8 cellular contexts compared by ENCODE assay signal in the genomic region with DNA sequence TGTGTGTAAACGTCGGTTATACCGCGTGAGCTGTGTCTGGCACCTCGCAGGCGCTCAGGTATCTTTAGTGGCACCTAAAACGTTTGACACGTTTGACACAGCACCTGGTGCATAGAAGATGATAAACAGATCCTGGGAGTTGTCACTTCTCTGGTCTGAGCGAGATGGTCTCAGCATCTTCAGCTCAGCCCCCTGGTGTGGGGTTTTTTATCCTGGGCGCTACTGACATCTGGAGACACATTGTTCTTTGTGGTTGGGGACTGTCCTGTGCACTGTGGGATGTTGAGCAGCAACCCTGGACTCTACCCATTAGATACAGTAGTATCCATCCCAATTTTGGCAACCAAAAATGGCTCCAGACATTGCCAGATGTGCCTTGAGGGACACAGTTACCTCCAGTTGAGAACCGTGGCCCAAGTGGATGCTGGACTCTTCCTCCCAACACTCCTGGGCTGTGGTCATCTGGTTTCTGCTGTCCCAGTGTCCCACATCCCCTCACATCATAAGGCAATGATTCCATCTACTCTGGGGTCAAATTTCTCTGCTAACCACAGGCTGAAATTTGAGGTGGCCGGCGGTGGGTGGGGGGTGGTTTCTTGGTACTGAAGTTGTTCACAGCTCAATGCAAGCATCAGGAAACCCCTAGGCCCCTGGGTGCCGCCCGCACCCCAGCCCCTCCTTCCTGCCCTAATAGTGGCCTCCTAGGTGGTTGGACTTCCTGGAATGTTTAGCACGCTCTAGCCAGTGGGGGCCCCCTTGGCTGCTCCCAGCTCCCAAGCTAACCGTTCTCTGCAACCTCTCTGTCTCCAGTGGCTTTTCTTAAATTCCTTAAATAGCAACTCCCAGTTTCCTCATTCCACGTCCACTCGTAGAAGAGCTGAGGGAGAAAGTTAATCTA.
A peak's percentile ranks its signal among the peaks of the same experiment; 100 is the strongest.
DNase-seq lines count a peak whose midpoint lies in the region; ATAC-seq and TF ChIP-seq lines count a peak whose summit lies in the region.

No MANE protein-coding gene starts in this region.

- H3K27me3 ChIP-seq in BJ (ENCODE audit: control insufficient read depth, insufficient read depth, low read length) = no peaks in the 10 kb centered on the region
- H3K27me3 ChIP-seq in IMR-90 (ENCODE audit: control insufficient read depth, insufficient read depth, low read length) = no peaks in the 10 kb centered on the region

- intact Hi-C loops in IMR-90 (cut with micrococcal nuclease) = no loop called here

- H2BK5ac ChIP-seq in IMR-90 (ENCODE audit: low read depth, low read length, poor library complexity, severe bottlenecking) = peak overlapping the region; percentile 75

- H3K4me1 ChIP-seq in IMR-90 (ENCODE audit: control insufficient read depth, insufficient read depth, low read length) = peaks cover 28% of the 10 kb centered on the region

- peak; percentile 30 for TF ChIP-seq RAD21 in IMR-90 (IDR thresholded peaks at IDR 0.05; ENCODE audit: low read length)

- CTCF ChIA-PET in BJ (lab: Yijun Ruan, JAX) = interaction anchor here (1.2 to 1.7 kb wide), 2 partner anchors 22 to 53 kb away, joined by 3 to 5 read pairs; no protein-coding TSS in a partner anchor
- CTCF ChIA-PET in IMR-90 (lab: Yijun Ruan, JAX) = interaction anchor here (0.7 to 1.3 kb wide), 2 partner anchors 32 to 199 kb away, joined by 3 to 8 read pairs; no protein-coding TSS in a partner anchor

- peak overlapping the region; percentile 89 for H3K27ac Mint-ChIP-seq in chondrocyte (ENCODE audit: unreplicated experiment)

- H2AK5ac ChIP-seq in IMR-90 (ENCODE audit: low read depth, low read length) = peak overlapping the region; percentile 75

- no peak for TF ChIP-seq POLR2A in IMR-90 (IDR thresholded peaks at IDR 0.05; ENCODE audit: low read depth, low read length)

- no peaks in the 10 kb centered on the region for H3K9me3 ChIP-seq in IMR-90 (ENCODE audit: control insufficient read depth, insufficient read depth, low read length)

- DNase-seq in BJ (ENCODE audit: low read depth) (peak; percentile 85), IMR-90 (peak; percentile 90), chondrocyte (ENCODE audit: low spot score) (no peak), myocyte (ENCODE audit: low read depth) (peak; percentile 87), NCI-H510A treated with DMSO at 0.1 percent for 48 hours (lab: John Stamatoyannopoulos, UW) (no peak), NCI-H146 treated with DMSO at 0.1 percent for 48 hours (lab: John Stamatoyannopoulos, UW; ENCODE audit: unreplicated experiment) (no peak)
- no peak for DNase-seq in stimulated activated CD4-positive, alpha-beta T cell treated with anti-CD3 and anti-CD28 coated beads, Interleukin-4, amount 100 ng/mL, for 1 hour

- no peaks in the 10 kb centered on the region for H3K27me3 Mint-ChIP-seq in chondrocyte (ENCODE audit: low read depth)

- dilution Hi-C loops in IMR-90 (cut with HindIII; ENCODE audit: low sequenced_read_pairs, unreplicated experiment) = no loop called here

- 75% methylated on average over 2 of the region's 19 CpGs; no CpG with 5 or more reads in 1 of the 2 experiments for WGBS in IMR-90 (ENCODE audit: extremely low coverage in 2 of 2, insufficient read length in 1 of 2), 2 experiments

- peak overlapping the region; percentile 92 for H3K4ac ChIP-seq in IMR-90 (ENCODE audit: low read depth, low read length)

- no peak overlapping the region for H3K4me3 ChIP-seq in BJ (ENCODE audit: low read depth, low read length)
- no peak overlapping the region for H3K4me3 ChIP-seq in IMR-90 (ENCODE audit: insufficient read depth, low read depth, low read length)

- H4K20me1 ChIP-seq in IMR-90 (ENCODE audit: insufficient read depth, low read length) = peaks cover 13% of the 10 kb centered on the region

- peaks cover 12% of the 10 kb centered on the region for H3K36me3 ChIP-seq in BJ (ENCODE audit: control insufficient read depth, insufficient read depth, low read length)
- H3K36me3 ChIP-seq in IMR-90 (ENCODE audit: control insufficient read depth, insufficient read depth, low read length) = peaks cover 74% of the 10 kb centered on the region

- H3K4me2 ChIP-seq in IMR-90 (ENCODE audit: low read depth, low read length) = peak overlapping the region; percentile 11; the same call in 1 of the 2 replicates

- TF ChIP-seq CTCF in BJ (IDR thresholded peaks at IDR 0.05; ENCODE audit: insufficient read depth, low read depth, low read length) = 0 out of 2 replicates have a peak, but pooled peaks have one; percentile 11
- peak; percentile 8; the same call in 1 of the 2 replicates for TF ChIP-seq CTCF in IMR-90 (conservative IDR thresholded peaks at IDR 0.05; ENCODE audit: low read depth, low read length)
- no peak for TF ChIP-seq CTCF in chondrocyte (IDR thresholded peaks at IDR 0.05)

- peak overlapping the region; percentile 69 for H3K27ac ChIP-seq in IMR-90 (ENCODE audit: insufficient read depth, low read length)

- H3K18ac ChIP-seq in IMR-90 (ENCODE audit: low read depth, low read length) = peak overlapping the region; percentile 19

- peak overlapping the region; percentile 39; the same call in 1 of the 2 replicates for H3K14ac ChIP-seq in IMR-90 (replicated peaks; ENCODE audit: low read depth, low read length)

- no TSS peak for BruUV-seq in IMR-90 (replicated peaks; lab: Mats Ljungman, UMichigan)

- peak overlapping the region; percentile 61 for H2AK9ac ChIP-seq in IMR-90 (replicated peaks; ENCODE audit: low read depth, low read length, poor library complexity)

- ATAC-seq in IMR-90 (ENCODE audit: low read depth) = peak; percentile 95
- no peak for ATAC-seq in GM19324 (IDR thresholded peaks at IDR 0.05; ENCODE audit: low FRiP score, unreplicated experiment)

- H2BK120ac ChIP-seq in IMR-90 (ENCODE audit: low read depth, low read length) = peak overlapping the region; percentile 91

- H2AFZ ChIP-seq in IMR-90 (replicated peaks; ENCODE audit: low read length, poor library complexity) = peak overlapping the region; percentile 37

- H3K23ac ChIP-seq in IMR-90 (ENCODE audit: low read depth, low read length) = peak overlapping the region; percentile 75

- peaks cover 37 to 68% of the 10 kb centered on the region in 2 experiments for H3K79me1 ChIP-seq in IMR-90 (ENCODE audit: low read depth in 1 of 2, low read length in 2 of 2)

- in situ Hi-C loops in IMR-90 (cut with MboI; ENCODE audit: low sequenced_read_pairs) = no loop called here

- H4K5ac ChIP-seq in IMR-90 (ENCODE audit: low read depth, low read length) = peak overlapping the region; percentile 32

- no peaks in the 10 kb centered on the region for H3K9me3 Mint-ChIP-seq in chondrocyte (ENCODE audit: low read depth)

- peak overlapping the region; percentile 8 to 88; a peak in 3 of 4 replicates for H4K8ac ChIP-seq in IMR-90 (ENCODE audit: low read depth in 2 of 2, low read length in 2 of 2)

- H3K4me3 Mint-ChIP-seq in chondrocyte (ENCODE audit: unreplicated experiment) = peak overlapping the region; percentile 27

- peak overlapping the region; percentile 81 for H4K91ac ChIP-seq in IMR-90 (ENCODE audit: insufficient read depth, low read depth, low read length)

- peaks cover 36% of the 10 kb centered on the region for H3K9me1 ChIP-seq in IMR-90 (ENCODE audit: insufficient read depth, low read length)

- POLR2A ChIA-PET in BJ (lab: Charles Lee) (no interaction called here), IMR-90 (lab: Charles Lee; ENCODE audit: unreplicated experiment) (no interaction called here)

- peak overlapping the region; percentile 84 for H2BK20ac ChIP-seq in IMR-90 (ENCODE audit: low read depth, low read length)

- H3K36me3 Mint-ChIP-seq in chondrocyte (ENCODE audit: low read depth) = peaks cover 20% of the 10 kb centered on the region

- peak overlapping the region; percentile 29 for H3K56ac ChIP-seq in IMR-90 (ENCODE audit: extremely low read depth, insufficient read depth, low read length)

- H2BK15ac ChIP-seq in IMR-90 (ENCODE audit: low read depth, low read length) = peak overlapping the region; percentile 79; the same call in 2 of the 3 replicates

- H3K4me1 Mint-ChIP-seq in chondrocyte (ENCODE audit: low read depth) = peaks cover 39% of the 10 kb centered on the region

- no peak overlapping the region for H3K9ac ChIP-seq in IMR-90 (ENCODE audit: low read depth, low read length)

TF ChIP-seq in IMR-90, 13 proteins besides CTCF, POLR2A, EP300 and RAD21:
- peak; percentile 55; the same call in 1 of the 2 replicates for TF ChIP-seq BHLHE40 (IDR thresholded peaks at IDR 0.05; ENCODE audit: low read depth, low read length)
- TF ChIP-seq MAZ (IDR thresholded peaks at IDR 0.05; ENCODE audit: borderline replicate concordance, low read depth, low read length) = peak; percentile 88; the same call in 1 of the 2 replicates
- TF ChIP-seq MXI1 (IDR thresholded peaks at IDR 0.05; ENCODE audit: borderline replicate concordance, low read depth, low read length) = no peak
- no peak for TF ChIP-seq CHD1 (IDR thresholded peaks at IDR 0.05; ENCODE audit: low read depth, low read length)

Comparison
In these comparisons a context has a peak if more than half of its experiments do, and no peak if none do; other contexts are left out.
1. DNase-seq: peak in BJ (single experiment), IMR-90 (single experiment) and myocyte (single experiment); none in chondrocyte (single experiment), NCI-H510A treated with DMSO at 0.1 percent for 48 hours (single experiment), stimulated activated CD4-positive, alpha-beta T cell treated with anti-CD3 and anti-CD28 coated beads, Interleukin-4, amount 100 ng/mL, for 1 hour (single experiment) and NCI-H146 treated with DMSO at 0.1 percent for 48 hours (single experiment).